1 cellular context compared by ENCODE assay signal in genomic region chr5:154940772-154941620, GRCh38.
TF ChIP-seq lines count a peak whose summit lies in the region.

MRPL22 (plus strand) TSS chr5:154941073; CDS start chr5:154941111, 38 bp downstream.

TF ChIP-seq in K562, 482 proteins besides CTCF, POLR2A, EP300 and RAD21 (continued from another document):
- no peak for TF ChIP-seq ZNF318 (IDR thresholded peaks at IDR 0.05; ENCODE audit: borderline replicate concordance in 1 of 2, low read depth in 1 of 2)
- no peak; the same call in 1 of the 2 replicates for TF ChIP-seq POLR2AphosphoS2 (IDR thresholded peaks at IDR 0.05; ENCODE audit: low read length)
- no peak for TF ChIP-seq ZNF398 (CRISPR knock-in tag; IDR thresholded peaks at IDR 0.05)
- no peak for TF ChIP-seq CSDE1 (IDR thresholded peaks at IDR 0.05)
- no peak for TF ChIP-seq GTF2F1 (IDR thresholded peaks at IDR 0.05; ENCODE audit: low read depth, low read length)
- TF ChIP-seq TRIM25 (IDR thresholded peaks at IDR 0.05; ENCODE audit: borderline replicate concordance) = 0 out of 2 replicates have a peak, but pooled peaks have one; percentile 43
- peak; percentile 73; the same call in 1 of the 2 replicates for TF ChIP-seq MBD2 (IDR thresholded peaks at IDR 0.05; ENCODE audit: borderline replicate concordance, low read depth)
- TF ChIP-seq ZNF224 (CRISPR knock-in tag; IDR thresholded peaks at IDR 0.05) = no peak
- no peak for TF ChIP-seq MYBL2 (IDR thresholded peaks at IDR 0.05; ENCODE audit: low read depth)
- no peak for TF ChIP-seq MYBL2 (CRISPR knock-in tag; IDR thresholded peaks at IDR 0.05; ENCODE audit: borderline replicate concordance)
- TF ChIP-seq C11orf30 (IDR thresholded peaks at IDR 0.05; ENCODE audit: low read depth) = peak; percentile 91
- no peak for TF ChIP-seq ARID4B (CRISPR knock-in tag; IDR thresholded peaks at IDR 0.05)
- no peak for TF ChIP-seq NR3C1 (CRISPR knock-in tag; IDR thresholded peaks at IDR 0.05)
TF ChIP-seq in K562: peak in this region for 106.
